17 cellular contexts compared by ENCODE assay signal in genomic region chrX:10174051-10174450, GRCh38. TPM values are rescaled to one million over a fixed set of nuclear protein-coding genes. Genes with fewer than 3 reads are reported as not detected.
A peak's percentile ranks its signal among the peaks of the same experiment; 100 is the strongest.
DNase-seq lines count a peak whose midpoint lies in the region; ATAC-seq and TF ChIP-seq lines count a peak whose summit lies in the region.
"Had no signal": no experiment of that assay in that cellular context is flagged by ENCODE, and none has a peak within 500 bp of the region (broad histone marks: within the 10 kb centered on the region; RNA-seq: fewer than 3 reads in every experiment).

No MANE protein-coding gene starts in this region.

- no peak overlapping the region for H3K56ac ChIP-seq in IMR-90 (ENCODE audit: extremely low read depth, insufficient read depth, low read length)
- peak overlapping the region; percentile 5 for H3K56ac ChIP-seq in mesendoderm (ENCODE audit: low read length)

- H4K20me1 ChIP-seq in IMR-90 (ENCODE audit: insufficient read depth, low read length): peaks cover 5% of the 10 kb centered on the region; the same call in 1 of the 2 replicates

- H3K23ac ChIP-seq in IMR-90 (ENCODE audit: low read depth, low read length) (no peak overlapping the region), mesendoderm (ENCODE audit: low read length) (no peak overlapping the region)

- H2BK20ac ChIP-seq in IMR-90 (ENCODE audit: low read depth, low read length): peak overlapping the region; percentile 81

- H2BK120ac ChIP-seq in IMR-90 (ENCODE audit: low read depth, low read length) (peak overlapping the region; percentile 61), mesendoderm (ENCODE audit: low read depth, low read length) (no peak overlapping the region)

- H4K5ac ChIP-seq in IMR-90 (ENCODE audit: low read depth, low read length): no peak overlapping the region
- H4K5ac ChIP-seq in mesendoderm (ENCODE audit: low read length): no peak overlapping the region

- DNase-seq in IMR-90: no peak
- DNase-seq in mesendoderm: no peak
- DNase-seq in substantia nigra (lab: John Stamatoyannopoulos, UW): no peak
- DNase-seq in NCI-H146 treated with DMSO at 0.1 percent for 48 hours (lab: John Stamatoyannopoulos, UW; ENCODE audit: unreplicated experiment): no peak
- DNase-seq in SHP77 treated with DMSO at 0.1 percent for 48 hours (lab: John Stamatoyannopoulos, UW): no peak
- DNase-seq in KBM-7: no peak
- DNase-seq: activated CD8-positive, alpha-beta memory T cell treated with anti-CD3 and anti-CD28 coated beads, Interleukin-2, amount 50 U/mL, for 48 hours; activated naive CD4-positive, alpha-beta T cell treated with Interleukin-2 at 50 U/mL for 16 hours; AML-193; effector memory CD4-positive, alpha-beta T cell; GF-D8; left ventricle myocardium superior; NCI-H1694 treated with DMSO at 0.1 percent for 48 hours; SHP77 had no signal

- H4K91ac ChIP-seq in IMR-90 (ENCODE audit: insufficient read depth, low read depth, low read length): peak overlapping the region; percentile 39; the same call in 1 of the 2 replicates

- H3K9me1 ChIP-seq in IMR-90 (ENCODE audit: insufficient read depth, low read length): peaks cover 2% of the 10 kb centered on the region; the same call in 1 of the 2 replicates

- H2AK5ac ChIP-seq in IMR-90 (ENCODE audit: low read depth, low read length) (peak overlapping the region; percentile 43; the same call in 1 of the 2 replicates), mesendoderm (ENCODE audit: low read length) (no peak overlapping the region)

- WGBS in IMR-90 (ENCODE audit: extremely low coverage in 2 of 2, insufficient read length in 1 of 2), 2 experiments: no CpG with 5 or more reads among the region's 9 CpGs
- WGBS in mesendoderm (ENCODE audit: extremely low coverage, insufficient coverage, low lambda C conversion rate): no CpG with 5 or more reads among the region's 9 CpGs

- H3K79me2 ChIP-seq in mesendoderm (ENCODE audit: control insufficient read depth, insufficient read depth, low read length): no peaks in the 10 kb centered on the region

- ATAC-seq in IMR-90 (ENCODE audit: low read depth): no peak
- ATAC-seq: left ventricle myocardium superior; natural killer cell treated with Interleukin-12 subunit alpha and Interleukin-12 subunit beta and Interleukin-15 and Interleukin-18, amount 100 ng/mL, for 72 hours had no signal

- peaks cover 17% of the 10 kb centered on the region for H3K4me1 ChIP-seq in IMR-90 (ENCODE audit: control insufficient read depth, insufficient read depth, low read length)
- H3K4me1 ChIP-seq in mesendoderm (ENCODE audit: control insufficient read depth, low read depth, low read length): no peaks in the 10 kb centered on the region

- H3K27me3 ChIP-seq in IMR-90 (ENCODE audit: control insufficient read depth, insufficient read depth, low read length) (no peaks in the 10 kb centered on the region), mesendoderm (ENCODE audit: insufficient read depth, low read length, poor library complexity) (no peaks in the 10 kb centered on the region)

- no peak overlapping the region for H2AK9ac ChIP-seq in IMR-90 (replicated peaks; ENCODE audit: low read depth, low read length, poor library complexity)

- H2BK15ac ChIP-seq in IMR-90 (ENCODE audit: low read depth, low read length) (no peak overlapping the region; the same call in 1 of the 3 replicates), mesendoderm (replicated peaks; ENCODE audit: low read depth) (no peak overlapping the region)

- no TSS peak for BruUV-seq in IMR-90 (replicated peaks; lab: Mats Ljungman, UMichigan)

- H3K4ac ChIP-seq in IMR-90 (ENCODE audit: low read depth, low read length): peak overlapping the region; percentile 85
- no peak overlapping the region for H3K4ac ChIP-seq in mesendoderm (ENCODE audit: low read depth, low read length)

- POLR2A ChIA-PET in IMR-90 (lab: Charles Lee; ENCODE audit: unreplicated experiment): no interaction called here

- 0 out of 4 replicates have a peak, but pooled peaks cover 0 to 5% of the 10 kb centered on the region in 2 experiments for H3K79me1 ChIP-seq in IMR-90 (ENCODE audit: low read depth in 1 of 2, low read length in 2 of 2)
- no peaks in the 10 kb centered on the region for H3K79me1 ChIP-seq in mesendoderm (ENCODE audit: low read length)

- H2BK5ac ChIP-seq in IMR-90 (ENCODE audit: low read depth, low read length, poor library complexity, severe bottlenecking): no peak overlapping the region
- no peak overlapping the region for H2BK5ac ChIP-seq in mesendoderm (ENCODE audit: low read length)

- no peak overlapping the region for H2AFZ ChIP-seq in IMR-90 (replicated peaks; ENCODE audit: low read length, poor library complexity)

- H4K8ac ChIP-seq in IMR-90 (ENCODE audit: low read depth in 2 of 2, low read length in 2 of 2) (peak overlapping the region in 1 of 2 experiments; percentile 8; a peak in 2 of 4 replicates), mesendoderm (ENCODE audit: low read depth, low read length) (no peak overlapping the region)

- 0 out of 2 replicates have a peak overlapping the region, but pooled peaks have one; percentile 6 for H3K14ac ChIP-seq in IMR-90 (replicated peaks; ENCODE audit: low read depth, low read length)

- dilution Hi-C loops in IMR-90 (cut with HindIII; ENCODE audit: low sequenced_read_pairs, unreplicated experiment): no loop called here

- H3K9me3 ChIP-seq in IMR-90 (ENCODE audit: control insufficient read depth, insufficient read depth, low read length): no peaks in the 10 kb centered on the region
- H3K9me3 ChIP-seq: stomach had no signal

- H3K4me3 ChIP-seq in IMR-90 (ENCODE audit: insufficient read depth, low read depth, low read length): no peak overlapping the region
- no peak overlapping the region for H3K4me3 ChIP-seq in mesendoderm (ENCODE audit: low read length)

- in situ Hi-C loops in IMR-90 (cut with MboI; ENCODE audit: low sequenced_read_pairs): no loop called here
- in situ Hi-C loops in KBM-7 (cut with MboI; ENCODE audit: low pct_unique_long_range_greater_than_20kb, low sequenced_read_pairs): no loop called here

- H3K4me2 ChIP-seq in IMR-90 (ENCODE audit: low read depth, low read length) (no peak overlapping the region), mesendoderm (ENCODE audit: low read length) (no peak overlapping the region)

- H3K36me3 ChIP-seq in IMR-90 (ENCODE audit: control insufficient read depth, insufficient read depth, low read length): no peaks in the 10 kb centered on the region
- H3K36me3 ChIP-seq in mesendoderm (ENCODE audit: control insufficient read depth, insufficient read depth, low read length): no peaks in the 10 kb centered on the region
- H3K36me3 ChIP-seq: stomach had no signal

- TF ChIP-seq CTCF in IMR-90 (conservative IDR thresholded peaks at IDR 0.05; ENCODE audit: low read depth, low read length): no peak

- no peak for TF ChIP-seq RAD21 in IMR-90 (IDR thresholded peaks at IDR 0.05; ENCODE audit: low read length)

- CTCF ChIA-PET in IMR-90 (lab: Yijun Ruan, JAX): no interaction called here

- H3K27ac ChIP-seq in IMR-90 (ENCODE audit: insufficient read depth, low read length) (no peak overlapping the region), cingulate gyrus (ENCODE audit: low read depth, low read length) (peak overlapping the region; percentile 43), mesendoderm (ENCODE audit: low read depth, low read length) (no peak overlapping the region), substantia nigra (ENCODE audit: low read depth, low read length, poor library complexity, severe bottlenecking) (peak overlapping the region; percentile 42)

- H3K9ac ChIP-seq in IMR-90 (ENCODE audit: low read depth, low read length) (no peak overlapping the region), mesendoderm (ENCODE audit: low read length) (no peak overlapping the region)

- no peak for TF ChIP-seq POLR2A in IMR-90 (IDR thresholded peaks at IDR 0.05; ENCODE audit: low read depth, low read length)

- intact Hi-C loops in IMR-90 (cut with micrococcal nuclease): no loop called here

- 0 out of 2 replicates have a peak overlapping the region, but pooled peaks have one; percentile 8 for H3K18ac ChIP-seq in IMR-90 (ENCODE audit: low read depth, low read length)
- H3K18ac ChIP-seq in mesendoderm (ENCODE audit: low read length): no peak overlapping the region

TF ChIP-seq in IMR-90, 13 proteins besides CTCF, POLR2A, EP300 and RAD21:
- TF ChIP-seq CEBPB (IDR thresholded peaks at IDR 0.05; ENCODE audit: low read depth, low read length) (no peak), RFX5 (IDR thresholded peaks at IDR 0.05; ENCODE audit: low read depth, low read length) (no peak), MAFK (IDR thresholded peaks at IDR 0.05; ENCODE audit: low read depth, low read length) (no peak), MXI1 (IDR thresholded peaks at IDR 0.05; ENCODE audit: borderline replicate concordance, low read depth, low read length) (no peak), USF2 (IDR thresholded peaks at IDR 0.05; ENCODE audit: low read depth, low read length) (no peak), ELK1 (IDR thresholded peaks at IDR 0.05; ENCODE audit: borderline replicate concordance, low read depth, low read length) (no peak), MAZ (IDR thresholded peaks at IDR 0.05; ENCODE audit: borderline replicate concordance, low read depth, low read length) (no peak), CHD1 (IDR thresholded peaks at IDR 0.05; ENCODE audit: low read depth, low read length) (no peak), SMC3 (IDR thresholded peaks at IDR 0.05; ENCODE audit: low read depth, low read length) (no peak)
TF ChIP-seq in IMR-90: peak in this region for 0.

RNA-seq across cellular contexts. Expression of gene CLCN4, which starts 17.3 kb away (rescaled TPM):
- 3.9 and 4.5 TPM in 2 replicates for total RNA-seq in IMR-90 (2012; rRNA removed)
- 2.2 and 2.5 TPM in 2 replicates for polyA plus RNA-seq in IMR-90 (2012; rRNA removed)
- 1.7 and 1.9 TPM in 2 replicates for polyA plus RNA-seq in IMR-90 (2012; cell fraction: cytosol; rRNA removed)
- 0.87 and 0.94 TPM in 2 replicates for polyA plus RNA-seq in IMR-90 (2012; cell fraction: nucleus; rRNA removed; ENCODE audit: low replicate concordance)
- 3.2 TPM for polyA plus RNA-seq in mesendoderm (2013, experiment 1 of 2)
- polyA plus RNA-seq in mesendoderm (2013, experiment 2 of 2): 3.0 TPM
- total RNA-seq: natural killer cell treated with Interleukin-12 subunit alpha and Interleukin-12 subunit beta and Interleukin-15 and Interleukin-18, amount 100 ng/mL, for 72 hours had no signal

Comparison
In these comparisons a context has a peak if more than half of its experiments do, and no peak if none do; other contexts are left out.
1. H3K27ac ChIP-seq: peak in cingulate gyrus (single experiment) and substantia nigra (single experiment); none in IMR-90 (single experiment) and mesendoderm (single experiment).